12 cellular contexts compared by ENCODE assay signal in the genomic region with DNA sequence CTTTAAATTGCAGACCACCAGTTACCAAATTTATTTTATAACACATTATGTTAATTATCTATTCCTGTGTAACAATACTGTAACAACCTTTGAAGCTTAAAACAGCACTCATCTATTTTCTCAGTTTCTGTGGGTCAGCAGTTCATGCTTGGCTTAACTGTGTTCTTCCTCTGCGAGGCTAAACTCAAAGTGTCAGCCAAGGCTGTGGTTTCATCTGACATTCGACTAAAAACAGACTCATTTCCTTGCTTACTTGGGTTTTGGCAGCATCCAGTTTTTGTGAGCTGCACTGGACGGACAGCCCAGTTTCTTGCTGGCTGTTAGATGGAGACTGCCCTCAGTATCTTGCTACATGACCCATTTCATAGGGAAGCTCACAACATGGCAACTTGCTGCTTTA.
DNase-seq lines count a peak whose midpoint lies in the region; ATAC-seq and TF ChIP-seq lines count a peak whose summit lies in the region.
"Had no signal": no experiment of that assay in that cellular context is flagged by ENCODE, and none has a peak within 500 bp of the region (broad histone marks: within the 10 kb centered on the region; RNA-seq: fewer than 3 reads in every experiment).

No MANE protein-coding gene starts in this region.

- TF ChIP-seq CTCF in vagina (IDR thresholded peaks at IDR 0.05), result no peak

- H3K27ac ChIP-seq in vagina, result no peak overlapping the region
- H3K27ac ChIP-seq: cardiac muscle cell had no signal

- H3K4me3 Mint-ChIP-seq in memory B cell, result no peak overlapping the region
- H3K4me3 Mint-ChIP-seq: T-helper 17 cell had no signal

- no peak overlapping the region for H3K4me3 ChIP-seq in vagina
- H3K4me3 ChIP-seq: cardiac muscle cell had no signal

- TF ChIP-seq POLR2A in vagina (IDR thresholded peaks at IDR 0.05), result no peak

- H3K27me3 ChIP-seq in vagina, result no peaks in the 10 kb centered on the region
- H3K27me3 ChIP-seq: cardiac muscle cell had no signal

- ATAC-seq in GM18870 (IDR thresholded peaks at IDR 0.05; ENCODE audit: unreplicated experiment), result peak; percentile 87
- peak; percentile 61 for ATAC-seq in HG02642 (IDR thresholded peaks at IDR 0.05; ENCODE audit: poor library complexity, unreplicated experiment)
- ATAC-seq in HG03565 (IDR thresholded peaks at IDR 0.05; ENCODE audit: unreplicated experiment), result peak; percentile 95
- peak; percentile 26 for ATAC-seq in memory B cell (ENCODE audit: low read depth)
- no peak for ATAC-seq in HG03039 (IDR thresholded peaks at IDR 0.05; ENCODE audit: unreplicated experiment)
- ATAC-seq in esophagus mucosa, result no peak
- ATAC-seq: T-helper 17 cell had no signal

- no peaks in the 10 kb centered on the region for H3K36me3 ChIP-seq in vagina
- H3K36me3 ChIP-seq: cardiac muscle cell had no signal

- H3K27ac Mint-ChIP-seq in memory B cell, result no peak overlapping the region
- H3K27ac Mint-ChIP-seq: T-helper 17 cell had no signal

- H3K9me3 Mint-ChIP-seq in memory B cell, result no peaks in the 10 kb centered on the region

- H3K27me3 Mint-ChIP-seq in memory B cell, result peaks cover 2% of the 10 kb centered on the region

- peaks cover 4% of the 10 kb centered on the region for H3K4me1 Mint-ChIP-seq in memory B cell
- H3K4me1 Mint-ChIP-seq: T-helper 17 cell had no signal

- H3K36me3 Mint-ChIP-seq in memory B cell, result no peaks in the 10 kb centered on the region

- DNase-seq in memory B cell (ENCODE audit: low spot score in 2 of 2), result no peak
- no peak for DNase-seq in NOMO-1 treated with dmso at 0.1 percent for 144 hours (lab: John Stamatoyannopoulos, UW; ENCODE audit: unreplicated experiment)
- DNase-seq in vagina (ENCODE audit: extremely low spot score in 2 of 2), result no peak
- DNase-seq: NCI-H82; stimulated activated naive CD4-positive, alpha-beta T cell treated with Interleukin-2 at 50 U/mL for 16 hours; T-helper 17 cell had no signal

- H3K4me1 ChIP-seq in vagina, result no peaks in the 10 kb centered on the region

- intact Hi-C loops in vagina (cut with DNase I), result no loop called here

- H3K9me3 ChIP-seq in vagina, result no peaks in the 10 kb centered on the region

Comparison
In these comparisons a context has a peak if more than half of its experiments do, and no peak if none do; other contexts are left out.
1. ATAC-seq: peak in GM18870 (single experiment), HG02642 (single experiment), HG03565 (single experiment) and memory B cell (single experiment); none in HG03039 (single experiment) and esophagus mucosa (single experiment).